In genomic region chr12:116213885-116214527, GRCh38 we compare ENCODE assay signal across 14 cellular contexts.
"Had no signal": no experiment of that assay in that cellular context is flagged by ENCODE, and none has a peak within 500 bp of the region (broad histone marks: within the 10 kb centered on the region; RNA-seq: fewer than 3 reads in every experiment).

No MANE protein-coding gene starts in this region.

- H3K4me1 ChIP-seq: uterus had no signal

- H3K27ac ChIP-seq: dorsolateral prefrontal cortex, right atrium auricular region, tibial artery, uterus had no signal

- DNase-seq: activated B cell treated with CpG ODN at 0.5 μM for 24 hours; activated CD4-positive, alpha-beta T cell treated with anti-CD3 and anti-CD28 coated beads, Interleukin-2, amount 10 ng/mL, durations not matched to agents 24 days and 14 days; activated CD8-positive, alpha-beta memory T cell treated with anti-CD3 and anti-CD28 coated beads, Interleukin-2, amount 50 U/mL, for 48 hours; activated T-cell treated with anti-CD3 and anti-CD28 coated beads, Interleukin-2, amount 50 U/mL, for 72 hours; aorta; dorsolateral prefrontal cortex; kidney; left ventricle myocardium superior; occipital lobe; stimulated activated CD4-positive, alpha-beta T cell treated with anti-CD3 and anti-CD28 coated beads, Interleukin-4, amount 100 ng/mL, for 1 hour; stimulated activated naive B cell treated with anti-CD40 and anti-IgM and Interleukin-4, amounts not matched to agents 10 μg/mL and 1 μg/mL and 100 μg/mL, for 72 hours; tibial artery; uterus had no signal

- H3K9me3 ChIP-seq: right atrium auricular region, tibial artery, uterus had no signal

- H3K36me3 ChIP-seq: right atrium auricular region, tibial artery, uterus had no signal

- H3K27me3 ChIP-seq: dorsolateral prefrontal cortex, right atrium auricular region, tibial artery, uterus had no signal

- H3K4me3 ChIP-seq: dorsolateral prefrontal cortex, right atrium auricular region, tibial artery, uterus had no signal
